Comparison of ENCODE assay signal across 1 cellular context in the genomic region with DNA sequence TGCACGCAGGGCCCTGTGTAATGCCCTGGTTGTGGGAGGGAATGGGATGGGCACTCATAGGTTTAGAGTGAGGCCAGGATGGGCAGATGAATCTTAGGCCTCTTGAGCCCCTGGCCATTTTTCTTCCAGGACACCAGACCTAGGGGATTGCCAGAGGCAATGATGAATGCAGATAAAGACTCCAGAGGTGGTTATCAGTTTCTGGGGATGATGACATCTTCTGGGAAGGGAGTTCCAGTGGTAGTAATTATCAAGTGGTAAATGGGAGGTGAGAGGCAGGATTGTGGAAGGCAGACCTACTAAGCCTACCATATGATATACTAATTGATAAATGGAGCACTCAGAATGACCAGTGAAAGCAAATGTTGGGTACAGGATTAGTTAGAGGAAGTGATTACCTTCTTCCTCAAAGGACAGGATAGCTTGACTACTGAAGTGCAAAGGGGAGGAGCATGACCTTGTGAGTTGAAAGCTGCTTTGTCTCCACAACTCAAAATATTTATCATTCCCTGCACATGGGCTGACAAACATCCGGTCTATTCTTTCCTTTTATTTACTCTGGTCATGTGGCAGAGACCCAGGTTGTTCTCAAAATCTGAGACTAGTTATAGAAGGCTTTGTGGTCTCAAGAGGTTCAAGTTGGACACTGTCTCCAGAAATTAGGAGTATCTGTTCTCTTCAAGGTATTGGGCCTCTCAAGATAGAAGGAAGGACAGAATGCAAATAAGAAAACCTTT.
A peak's percentile ranks its signal among the peaks of the same experiment; 100 is the strongest.
TF ChIP-seq lines count a peak whose summit lies in the region.

No MANE protein-coding gene starts in this region.

TF ChIP-seq in HepG2, 621 proteins besides CTCF, POLR2A, EP300 and RAD21 (continued from another document and continues in another):
- TF ChIP-seq, protein P1, sequence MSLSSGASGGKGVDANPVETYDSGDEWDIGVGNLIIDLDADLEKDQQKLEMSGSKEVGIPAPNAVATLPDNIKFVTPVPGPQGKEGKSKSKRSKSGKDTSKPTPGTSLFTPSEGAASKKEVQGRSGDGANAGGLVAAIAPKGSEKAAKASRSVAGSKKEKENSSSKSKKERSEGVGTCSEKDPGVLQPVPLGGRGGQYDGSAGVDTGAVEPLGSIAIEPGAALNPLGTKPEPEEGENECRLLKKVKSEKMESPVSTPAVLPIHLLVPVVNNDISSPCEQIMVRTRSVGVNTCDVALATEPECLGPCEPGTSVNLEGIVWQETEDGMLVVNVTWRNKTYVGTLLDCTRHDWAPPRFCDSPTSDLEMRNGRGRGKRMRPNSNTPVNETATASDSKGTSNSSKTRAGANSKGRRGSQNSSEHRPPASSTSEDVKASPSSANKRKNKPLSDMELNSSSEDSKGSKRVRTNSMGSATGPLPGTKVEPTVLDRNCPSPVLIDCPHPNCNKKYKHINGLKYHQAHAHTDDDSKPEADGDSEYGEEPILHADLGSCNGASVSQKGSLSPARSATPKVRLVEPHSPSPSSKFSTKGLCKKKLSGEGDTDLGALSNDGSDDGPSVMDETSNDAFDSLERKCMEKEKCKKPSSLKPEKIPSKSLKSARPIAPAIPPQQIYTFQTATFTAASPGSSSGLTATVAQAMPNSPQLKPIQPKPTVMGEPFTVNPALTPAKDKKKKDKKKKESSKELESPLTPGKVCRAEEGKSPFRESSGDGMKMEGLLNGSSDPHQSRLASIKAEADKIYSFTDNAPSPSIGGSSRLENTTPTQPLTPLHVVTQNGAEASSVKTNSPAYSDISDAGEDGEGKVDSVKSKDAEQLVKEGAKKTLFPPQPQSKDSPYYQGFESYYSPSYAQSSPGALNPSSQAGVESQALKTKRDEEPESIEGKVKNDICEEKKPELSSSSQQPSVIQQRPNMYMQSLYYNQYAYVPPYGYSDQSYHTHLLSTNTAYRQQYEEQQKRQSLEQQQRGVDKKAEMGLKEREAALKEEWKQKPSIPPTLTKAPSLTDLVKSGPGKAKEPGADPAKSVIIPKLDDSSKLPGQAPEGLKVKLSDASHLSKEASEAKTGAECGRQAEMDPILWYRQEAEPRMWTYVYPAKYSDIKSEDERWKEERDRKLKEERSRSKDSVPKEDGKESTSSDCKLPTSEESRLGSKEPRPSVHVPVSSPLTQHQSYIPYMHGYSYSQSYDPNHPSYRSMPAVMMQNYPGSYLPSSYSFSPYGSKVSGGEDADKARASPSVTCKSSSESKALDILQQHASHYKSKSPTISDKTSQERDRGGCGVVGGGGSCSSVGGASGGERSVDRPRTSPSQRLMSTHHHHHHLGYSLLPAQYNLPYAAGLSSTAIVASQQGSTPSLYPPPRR (CRISPR knock-in tag; IDR thresholded peaks at IDR 0.05; ENCODE audit: borderline replicate concordance): peak; percentile 75; the same call in 1 of the 2 replicates
- TF ChIP-seq, protein P2, sequence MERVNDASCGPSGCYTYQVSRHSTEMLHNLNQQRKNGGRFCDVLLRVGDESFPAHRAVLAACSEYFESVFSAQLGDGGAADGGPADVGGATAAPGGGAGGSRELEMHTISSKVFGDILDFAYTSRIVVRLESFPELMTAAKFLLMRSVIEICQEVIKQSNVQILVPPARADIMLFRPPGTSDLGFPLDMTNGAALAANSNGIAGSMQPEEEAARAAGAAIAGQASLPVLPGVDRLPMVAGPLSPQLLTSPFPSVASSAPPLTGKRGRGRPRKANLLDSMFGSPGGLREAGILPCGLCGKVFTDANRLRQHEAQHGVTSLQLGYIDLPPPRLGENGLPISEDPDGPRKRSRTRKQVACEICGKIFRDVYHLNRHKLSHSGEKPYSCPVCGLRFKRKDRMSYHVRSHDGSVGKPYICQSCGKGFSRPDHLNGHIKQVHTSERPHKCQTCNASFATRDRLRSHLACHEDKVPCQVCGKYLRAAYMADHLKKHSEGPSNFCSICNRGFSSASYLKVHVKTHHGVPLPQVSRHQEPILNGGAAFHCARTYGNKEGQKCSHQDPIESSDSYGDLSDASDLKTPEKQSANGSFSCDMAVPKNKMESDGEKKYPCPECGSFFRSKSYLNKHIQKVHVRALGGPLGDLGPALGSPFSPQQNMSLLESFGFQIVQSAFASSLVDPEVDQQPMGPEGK (CRISPR knock-in tag; IDR thresholded peaks at IDR 0.05): 0 out of 2 replicates have a peak, but pooled peaks have one; percentile 9
- TF ChIP-seq NONO (IDR thresholded peaks at IDR 0.05) (no peak), NONO (CRISPR knock-in tag; conservative IDR thresholded peaks at IDR 0.05) (0 out of 2 replicates have a peak, but pooled peaks have one; percentile 51), ZEB1 (IDR thresholded peaks at IDR 0.05; ENCODE audit: insufficient replicate concordance, low read depth) (peak; percentile 55), FOXP1 (IDR thresholded peaks at IDR 0.05) (peak; percentile 72; the same call in 1 of the 2 replicates), FOXP1 (CRISPR knock-in tag; IDR thresholded peaks at IDR 0.05) (peak; percentile 97), ZSCAN12 (CRISPR knock-in tag; IDR thresholded peaks at IDR 0.05) (peak; percentile 29; the same call in 1 of the 2 replicates), MXD4 (CRISPR knock-in tag; IDR thresholded peaks at IDR 0.05) (peak; percentile 77), SIX4 (CRISPR knock-in tag; IDR thresholded peaks at IDR 0.05) (peak; percentile 35; the same call in 1 of the 2 replicates), NR2C2 (CRISPR knock-in tag; IDR thresholded peaks at IDR 0.05; ENCODE audit: borderline replicate concordance) (peak; percentile 30; the same call in 1 of the 2 replicates), MED8 (CRISPR knock-in tag; IDR thresholded peaks at IDR 0.05; ENCODE audit: insufficient replicate concordance) (no peak), ZFP36L1 (CRISPR knock-in tag; IDR thresholded peaks at IDR 0.05) (peak; percentile 93; the same call in 1 of the 2 replicates), ZFP1 (CRISPR knock-in tag; IDR thresholded peaks at IDR 0.05) (no peak), FOSL1 (CRISPR knock-in tag; IDR thresholded peaks at IDR 0.05; ENCODE audit: borderline replicate concordance) (no peak), ZNF121 (CRISPR knock-in tag; IDR thresholded peaks at IDR 0.05) (peak; percentile 99), GABPA (IDR thresholded peaks at IDR 0.05; ENCODE audit: low read depth, low read length) (no peak), GABPA (CRISPR knock-in tag; IDR thresholded peaks at IDR 0.05; ENCODE audit: low read depth) (peak; percentile 78), ETV5 (CRISPR knock-in tag; IDR thresholded peaks at IDR 0.05; ENCODE audit: borderline replicate concordance) (peak; percentile 100), SMYD3 (CRISPR knock-in tag; IDR thresholded peaks at IDR 0.05) (0 out of 2 replicates have a peak, but pooled peaks have one; percentile 43), SAFB2 (CRISPR knock-in tag; IDR thresholded peaks at IDR 0.05; ENCODE audit: borderline replicate concordance, low read depth) (peak; percentile 20; the same call in 1 of the 2 replicates)
- TF ChIP-seq, protein P3, sequence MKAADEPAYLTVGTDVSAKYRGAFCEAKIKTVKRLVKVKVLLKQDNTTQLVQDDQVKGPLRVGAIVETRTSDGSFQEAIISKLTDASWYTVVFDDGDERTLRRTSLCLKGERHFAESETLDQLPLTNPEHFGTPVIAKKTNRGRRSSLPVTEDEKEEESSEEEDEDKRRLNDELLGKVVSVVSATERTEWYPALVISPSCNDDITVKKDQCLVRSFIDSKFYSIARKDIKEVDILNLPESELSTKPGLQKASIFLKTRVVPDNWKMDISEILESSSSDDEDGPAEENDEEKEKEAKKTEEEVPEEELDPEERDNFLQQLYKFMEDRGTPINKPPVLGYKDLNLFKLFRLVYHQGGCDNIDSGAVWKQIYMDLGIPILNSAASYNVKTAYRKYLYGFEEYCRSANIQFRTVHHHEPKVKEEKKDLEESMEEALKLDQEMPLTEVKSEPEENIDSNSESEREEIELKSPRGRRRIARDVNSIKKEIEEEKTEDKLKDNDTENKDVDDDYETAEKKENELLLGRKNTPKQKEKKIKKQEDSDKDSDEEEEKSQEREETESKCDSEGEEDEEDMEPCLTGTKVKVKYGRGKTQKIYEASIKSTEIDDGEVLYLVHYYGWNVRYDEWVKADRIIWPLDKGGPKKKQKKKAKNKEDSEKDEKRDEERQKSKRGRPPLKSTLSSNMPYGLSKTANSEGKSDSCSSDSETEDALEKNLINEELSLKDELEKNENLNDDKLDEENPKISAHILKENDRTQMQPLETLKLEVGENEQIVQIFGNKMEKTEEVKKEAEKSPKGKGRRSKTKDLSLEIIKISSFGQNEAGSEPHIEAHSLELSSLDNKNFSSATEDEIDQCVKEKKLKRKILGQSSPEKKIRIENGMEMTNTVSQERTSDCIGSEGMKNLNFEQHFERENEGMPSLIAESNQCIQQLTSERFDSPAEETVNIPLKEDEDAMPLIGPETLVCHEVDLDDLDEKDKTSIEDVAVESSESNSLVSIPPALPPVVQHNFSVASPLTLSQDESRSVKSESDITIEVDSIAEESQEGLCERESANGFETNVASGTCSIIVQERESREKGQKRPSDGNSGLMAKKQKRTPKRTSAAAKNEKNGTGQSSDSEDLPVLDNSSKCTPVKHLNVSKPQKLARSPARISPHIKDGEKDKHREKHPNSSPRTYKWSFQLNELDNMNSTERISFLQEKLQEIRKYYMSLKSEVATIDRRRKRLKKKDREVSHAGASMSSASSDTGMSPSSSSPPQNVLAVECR (CRISPR knock-in tag; IDR thresholded peaks at IDR 0.05; ENCODE audit: borderline replicate concordance): peak; percentile 68; the same call in 1 of the 2 replicates
- TF ChIP-seq, protein P4, sequence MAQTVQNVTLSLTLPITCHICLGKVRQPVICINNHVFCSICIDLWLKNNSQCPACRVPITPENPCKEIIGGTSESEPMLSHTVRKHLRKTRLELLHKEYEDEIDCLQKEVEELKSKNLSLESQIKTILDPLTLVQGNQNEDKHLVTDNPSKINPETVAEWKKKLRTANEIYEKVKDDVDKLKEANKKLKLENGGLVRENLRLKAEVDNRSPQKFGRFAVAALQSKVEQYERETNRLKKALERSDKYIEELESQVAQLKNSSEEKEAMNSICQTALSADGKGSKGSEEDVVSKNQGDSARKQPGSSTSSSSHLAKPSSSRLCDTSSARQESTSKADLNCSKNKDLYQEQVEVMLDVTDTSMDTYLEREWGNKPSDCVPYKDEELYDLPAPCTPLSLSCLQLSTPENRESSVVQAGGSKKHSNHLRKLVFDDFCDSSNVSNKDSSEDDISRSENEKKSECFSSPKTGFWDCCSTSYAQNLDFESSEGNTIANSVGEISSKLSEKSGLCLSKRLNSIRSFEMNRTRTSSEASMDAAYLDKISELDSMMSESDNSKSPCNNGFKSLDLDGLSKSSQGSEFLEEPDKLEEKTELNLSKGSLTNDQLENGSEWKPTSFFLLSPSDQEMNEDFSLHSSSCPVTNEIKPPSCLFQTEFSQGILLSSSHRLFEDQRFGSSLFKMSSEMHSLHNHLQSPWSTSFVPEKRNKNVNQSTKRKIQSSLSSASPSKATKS (CRISPR knock-in tag; IDR thresholded peaks at IDR 0.05): no peak
- TF ChIP-seq, protein P5, sequence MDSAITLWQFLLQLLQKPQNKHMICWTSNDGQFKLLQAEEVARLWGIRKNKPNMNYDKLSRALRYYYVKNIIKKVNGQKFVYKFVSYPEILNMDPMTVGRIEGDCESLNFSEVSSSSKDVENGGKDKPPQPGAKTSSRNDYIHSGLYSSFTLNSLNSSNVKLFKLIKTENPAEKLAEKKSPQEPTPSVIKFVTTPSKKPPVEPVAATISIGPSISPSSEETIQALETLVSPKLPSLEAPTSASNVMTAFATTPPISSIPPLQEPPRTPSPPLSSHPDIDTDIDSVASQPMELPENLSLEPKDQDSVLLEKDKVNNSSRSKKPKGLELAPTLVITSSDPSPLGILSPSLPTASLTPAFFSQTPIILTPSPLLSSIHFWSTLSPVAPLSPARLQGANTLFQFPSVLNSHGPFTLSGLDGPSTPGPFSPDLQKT (CRISPR knock-in tag; IDR thresholded peaks at IDR 0.05; ENCODE audit: borderline replicate concordance): no peak
- TF ChIP-seq, protein P6, sequence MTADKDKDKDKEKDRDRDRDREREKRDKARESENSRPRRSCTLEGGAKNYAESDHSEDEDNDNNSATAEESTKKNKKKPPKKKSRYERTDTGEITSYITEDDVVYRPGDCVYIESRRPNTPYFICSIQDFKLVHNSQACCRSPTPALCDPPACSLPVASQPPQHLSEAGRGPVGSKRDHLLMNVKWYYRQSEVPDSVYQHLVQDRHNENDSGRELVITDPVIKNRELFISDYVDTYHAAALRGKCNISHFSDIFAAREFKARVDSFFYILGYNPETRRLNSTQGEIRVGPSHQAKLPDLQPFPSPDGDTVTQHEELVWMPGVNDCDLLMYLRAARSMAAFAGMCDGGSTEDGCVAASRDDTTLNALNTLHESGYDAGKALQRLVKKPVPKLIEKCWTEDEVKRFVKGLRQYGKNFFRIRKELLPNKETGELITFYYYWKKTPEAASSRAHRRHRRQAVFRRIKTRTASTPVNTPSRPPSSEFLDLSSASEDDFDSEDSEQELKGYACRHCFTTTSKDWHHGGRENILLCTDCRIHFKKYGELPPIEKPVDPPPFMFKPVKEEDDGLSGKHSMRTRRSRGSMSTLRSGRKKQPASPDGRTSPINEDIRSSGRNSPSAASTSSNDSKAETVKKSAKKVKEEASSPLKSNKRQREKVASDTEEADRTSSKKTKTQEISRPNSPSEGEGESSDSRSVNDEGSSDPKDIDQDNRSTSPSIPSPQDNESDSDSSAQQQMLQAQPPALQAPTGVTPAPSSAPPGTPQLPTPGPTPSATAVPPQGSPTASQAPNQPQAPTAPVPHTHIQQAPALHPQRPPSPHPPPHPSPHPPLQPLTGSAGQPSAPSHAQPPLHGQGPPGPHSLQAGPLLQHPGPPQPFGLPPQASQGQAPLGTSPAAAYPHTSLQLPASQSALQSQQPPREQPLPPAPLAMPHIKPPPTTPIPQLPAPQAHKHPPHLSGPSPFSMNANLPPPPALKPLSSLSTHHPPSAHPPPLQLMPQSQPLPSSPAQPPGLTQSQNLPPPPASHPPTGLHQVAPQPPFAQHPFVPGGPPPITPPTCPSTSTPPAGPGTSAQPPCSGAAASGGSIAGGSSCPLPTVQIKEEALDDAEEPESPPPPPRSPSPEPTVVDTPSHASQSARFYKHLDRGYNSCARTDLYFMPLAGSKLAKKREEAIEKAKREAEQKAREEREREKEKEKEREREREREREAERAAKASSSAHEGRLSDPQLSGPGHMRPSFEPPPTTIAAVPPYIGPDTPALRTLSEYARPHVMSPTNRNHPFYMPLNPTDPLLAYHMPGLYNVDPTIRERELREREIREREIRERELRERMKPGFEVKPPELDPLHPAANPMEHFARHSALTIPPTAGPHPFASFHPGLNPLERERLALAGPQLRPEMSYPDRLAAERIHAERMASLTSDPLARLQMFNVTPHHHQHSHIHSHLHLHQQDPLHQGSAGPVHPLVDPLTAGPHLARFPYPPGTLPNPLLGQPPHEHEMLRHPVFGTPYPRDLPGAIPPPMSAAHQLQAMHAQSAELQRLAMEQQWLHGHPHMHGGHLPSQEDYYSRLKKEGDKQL (CRISPR knock-in tag; IDR thresholded peaks at IDR 0.05; ENCODE audit: low read depth): peak; percentile 67; the same call in 1 of the 2 replicates
- TF ChIP-seq, protein P7, sequence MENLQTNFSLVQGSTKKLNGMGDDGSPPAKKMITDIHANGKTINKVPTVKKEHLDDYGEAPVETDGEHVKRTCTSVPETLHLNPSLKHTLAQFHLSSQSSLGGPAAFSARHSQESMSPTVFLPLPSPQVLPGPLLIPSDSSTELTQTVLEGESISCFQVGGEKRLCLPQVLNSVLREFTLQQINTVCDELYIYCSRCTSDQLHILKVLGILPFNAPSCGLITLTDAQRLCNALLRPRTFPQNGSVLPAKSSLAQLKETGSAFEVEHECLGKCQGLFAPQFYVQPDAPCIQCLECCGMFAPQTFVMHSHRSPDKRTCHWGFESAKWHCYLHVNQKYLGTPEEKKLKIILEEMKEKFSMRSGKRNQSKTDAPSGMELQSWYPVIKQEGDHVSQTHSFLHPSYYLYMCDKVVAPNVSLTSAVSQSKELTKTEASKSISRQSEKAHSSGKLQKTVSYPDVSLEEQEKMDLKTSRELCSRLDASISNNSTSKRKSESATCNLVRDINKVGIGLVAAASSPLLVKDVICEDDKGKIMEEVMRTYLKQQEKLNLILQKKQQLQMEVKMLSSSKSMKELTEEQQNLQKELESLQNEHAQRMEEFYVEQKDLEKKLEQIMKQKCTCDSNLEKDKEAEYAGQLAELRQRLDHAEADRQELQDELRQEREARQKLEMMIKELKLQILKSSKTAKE (CRISPR knock-in tag; IDR thresholded peaks at IDR 0.05; ENCODE audit: borderline replicate concordance): peak; percentile 66; the same call in 1 of the 2 replicates
